Comparison of ENCODE assay signal across 25 cellular contexts in genomic region chr3:131645638-131646037, GRCh38.
A peak's percentile ranks its signal among the peaks of the same experiment; 100 is the strongest.
DNase-seq lines count a peak whose midpoint lies in the region; ATAC-seq lines count a peak whose summit lies in the region.
"Had no signal": no experiment of that assay in that cellular context is flagged by ENCODE, and none has a peak within 500 bp of the region (broad histone marks: within the 10 kb centered on the region; RNA-seq: fewer than 3 reads in every experiment).

No MANE protein-coding gene starts in this region.

- H3K27ac ChIP-seq in CD4-positive, alpha-beta memory T cell (ENCODE audit: low read depth, low read length): no peak overlapping the region
- H3K27ac ChIP-seq: C4-2B, HL-60, KMS-11, PC-9 had no signal

- H3K27me3 Mint-ChIP-seq in CD4-positive, alpha-beta memory T cell: peaks cover 1 to 5% of the 10 kb centered on the region in 2 donors
- H3K27me3 Mint-ChIP-seq: B cell had no signal

- intact Hi-C loops in CD4-positive, alpha-beta memory T cell (cut with micrococcal nuclease): no loop called here
- intact Hi-C loops in left colon (cut with DNase I, micrococcal nuclease): no loop called here

- H3K27ac Mint-ChIP-seq in CD4-positive, alpha-beta memory T cell: no peak overlapping the region
- H3K27ac Mint-ChIP-seq: B cell; CD8-positive, alpha-beta memory T cell; IgD-negative memory B cell; T-cell had no signal

- DNase-seq in CD4-positive, alpha-beta memory T cell: no peak
- DNase-seq in left colon (no peak), kidney tubule cell (ENCODE audit: low spot score) (no peak)
- DNase-seq in activated CD4-positive, alpha-beta T cell treated with anti-CD3 and anti-CD28 coated beads, Interleukin-2, amount 50 U/mL, for 4 hours: no peak
- DNase-seq: Calu3; CD8-positive, alpha-beta memory T cell; DMS79 treated with DMSO at 0.1 percent for 48 hours; GF-D8; NCI-H1092; NCI-H1417 treated with DMSO at 0.1 percent for 48 hours; NCI-H1694 treated with DMSO at 0.1 percent for 48 hours; NCI-H2081; NCI-H2227 treated with DMSO at 0.1 percent for 48 hours; NCI-H526 treated with DMSO at 0.1 percent for 48 hours; PC-9; Right ventricle myocardium superior; T-cell had no signal

- H3K36me3 Mint-ChIP-seq in CD4-positive, alpha-beta memory T cell: no peaks in the 10 kb centered on the region
- H3K36me3 Mint-ChIP-seq: CD8-positive, alpha-beta memory T cell; IgD-negative memory B cell; T-cell had no signal

- H3K9me3 ChIP-seq in CD4-positive, alpha-beta memory T cell (ENCODE audit: control insufficient read depth in 1 of 2, low read length in 2 of 2): no peaks in the 10 kb centered on the region

- H3K4me1 ChIP-seq in CD4-positive, alpha-beta memory T cell (ENCODE audit: insufficient read depth, low read length): no peaks in the 10 kb centered on the region

- POLR2A ChIA-PET in CD4-positive, alpha-beta memory T cell (lab: Charles Lee; ENCODE audit: partially characterized antibody): no interaction called here

- H3K27me3 ChIP-seq in CD4-positive, alpha-beta memory T cell (ENCODE audit: insufficient read depth, low read length): no peaks in the 10 kb centered on the region

- no peaks in the 10 kb centered on the region for H3K36me3 ChIP-seq in CD4-positive, alpha-beta memory T cell (ENCODE audit: insufficient read depth, low read length)

- H3K4me3 Mint-ChIP-seq in CD4-positive, alpha-beta memory T cell: no peak overlapping the region
- H3K4me3 Mint-ChIP-seq: B cell; CD8-positive, alpha-beta memory T cell; IgD-negative memory B cell; T-cell had no signal

- CTCF ChIA-PET in CD4-positive, alpha-beta memory T cell (lab: Charles Lee; ENCODE audit: partially characterized antibody): no interaction called here

- ATAC-seq in GM18861 (IDR thresholded peaks at IDR 0.05; ENCODE audit: unreplicated experiment) (peak; percentile 73), GM21529 (IDR thresholded peaks at IDR 0.05; ENCODE audit: unreplicated experiment) (peak; percentile 57), HG03460 (IDR thresholded peaks at IDR 0.05; ENCODE audit: unreplicated experiment) (peak; percentile 50), left colon (no peak)
- ATAC-seq: T-cell had no signal

- no peaks in the 10 kb centered on the region for H3K4me1 Mint-ChIP-seq in CD4-positive, alpha-beta memory T cell
- H3K4me1 Mint-ChIP-seq: B cell; CD8-positive, alpha-beta memory T cell; IgD-negative memory B cell; T-cell had no signal

- H3K9me3 Mint-ChIP-seq in CD4-positive, alpha-beta memory T cell: no peaks in the 10 kb centered on the region
- H3K9me3 Mint-ChIP-seq: CD8-positive, alpha-beta memory T cell had no signal

- no peak overlapping the region for H3K4me3 ChIP-seq in CD4-positive, alpha-beta memory T cell (ENCODE audit: low read length in 2 of 2)
- H3K4me3 ChIP-seq: PC-9 had no signal
